Comparison of ENCODE assay signal across 9 cellular contexts in the genomic region with DNA sequence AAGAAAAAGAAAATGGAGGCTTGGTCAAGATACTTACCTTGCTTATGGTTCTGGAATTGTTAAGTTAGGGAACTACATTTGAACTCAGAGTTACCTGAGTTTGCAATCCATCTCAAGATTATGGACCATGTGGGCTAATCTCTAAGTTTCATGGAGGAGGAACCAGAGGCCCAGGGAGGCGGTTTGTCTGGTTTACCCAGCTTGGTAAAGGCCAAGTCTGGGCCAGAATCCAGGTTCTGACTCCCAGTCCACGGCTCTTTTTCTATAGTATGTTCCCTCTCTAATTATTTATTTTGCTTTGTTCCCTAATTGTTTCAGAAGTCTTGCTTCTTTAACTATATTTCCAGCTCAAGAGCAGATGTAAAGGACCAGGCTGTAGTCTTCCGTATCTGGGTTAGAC.
"Had no signal": no experiment of that assay in that cellular context is flagged by ENCODE, and none has a peak within 500 bp of the region (broad histone marks: within the 10 kb centered on the region; RNA-seq: fewer than 3 reads in every experiment).

No MANE protein-coding gene starts in this region.

- H3K4me3 ChIP-seq: GM23248, HAP-1, K562 had no signal

- DNase-seq: GM23248, GOT3, H7, HFFc6, IMR-90 had no signal

- H3K4me3 Mint-ChIP-seq: HFFc6 had no signal

- ATAC-seq: HCT116, K562 had no signal

- H3K9me3 ChIP-seq: HAP-1 had no signal

- H3K27ac ChIP-seq: GM23248, HL-60 had no signal

- H3K4me1 ChIP-seq: HAP-1 had no signal

- H3K36me3 ChIP-seq: HAP-1 had no signal

- H3K27ac Mint-ChIP-seq: HFFc6 had no signal
